ENCODE assay signal across 8 cellular contexts in the genomic region with DNA sequence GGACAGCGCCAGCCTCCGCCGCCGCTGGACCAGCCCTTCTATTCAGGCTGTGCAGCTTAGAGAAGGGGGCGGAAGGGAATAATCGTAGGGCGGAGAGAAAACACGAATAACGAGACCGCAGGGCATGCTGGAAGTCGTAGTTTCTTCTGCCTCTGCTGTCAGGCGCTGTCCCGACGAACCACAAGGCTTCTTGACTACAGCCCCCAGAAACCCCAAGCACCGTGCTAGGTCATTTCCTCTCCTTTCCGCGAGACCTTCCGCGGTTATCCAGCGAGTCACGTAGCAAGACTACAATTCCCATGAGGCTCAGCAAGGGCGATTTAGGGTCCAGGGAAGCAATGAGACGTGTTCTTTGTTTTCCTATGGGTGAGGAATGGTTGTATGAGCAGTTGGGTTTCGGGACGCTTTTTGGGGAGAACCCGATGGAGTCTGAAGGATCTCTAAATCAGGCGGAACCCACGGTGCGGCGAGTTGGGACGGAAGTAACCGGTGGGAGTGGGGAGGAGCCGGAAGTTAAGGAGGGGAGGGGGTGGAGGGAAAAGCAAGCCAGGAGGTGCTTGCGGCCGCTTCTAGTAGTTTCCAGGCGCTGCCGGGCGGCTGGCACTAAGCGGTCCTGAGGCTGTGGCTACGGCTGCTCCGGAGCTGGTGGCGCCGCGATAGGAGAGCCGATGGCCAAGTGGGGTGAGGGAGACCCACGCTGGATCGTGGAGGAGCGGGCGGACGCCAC. TPM values are rescaled to one million over a fixed set of nuclear protein-coding genes. Genes with fewer than 3 reads are reported as not detected.
DNase-seq lines count a peak whose midpoint lies in the region; ATAC-seq and TF ChIP-seq lines count a peak whose summit lies in the region.

A gene (plus strand): TSS at position 572 of the 727 bp plus-strand sequence. CDS start 97 bp downstream, at position 669.
A gene (minus strand): TSS at position 80 of the 727 bp plus-strand sequence. CDS start 3,499 bp downstream, outside the sequence.

- DNase-seq in NCI-H187 treated with DMSO at 0.1 percent for 48 hours (lab: John Stamatoyannopoulos, UW) (peak; percentile 98), anterior cingulate cortex (lab: John Stamatoyannopoulos, UW) (peak; percentile 75 to 100 (median 97)), right cardiac atrium (peak; percentile 95 to 97 (median 95)), pulmonary artery endothelial cell (ENCODE audit: low read depth, low spot score) (peak; percentile 99), uterus (peak; percentile 93 to 98)

- H3K4me1 ChIP-seq in right cardiac atrium (ENCODE audit: control insufficient read depth, insufficient read depth, low read length), result no peaks in the 10 kb centered on the region
- H3K4me1 ChIP-seq in uterus, result no peaks in the 10 kb centered on the region

- H3K36me3 ChIP-seq in uterus, result no peaks in the 10 kb centered on the region

- ATAC-seq in GM18499 (IDR thresholded peaks at IDR 0.05; ENCODE audit: insufficient read depth, unreplicated experiment) (peak; percentile 84), HG02943 (IDR thresholded peaks at IDR 0.05; ENCODE audit: low read depth, unreplicated experiment) (peak; percentile 88), right cardiac atrium (peak; percentile 99)

- H3K4me3 ChIP-seq in right cardiac atrium (ENCODE audit: low read length) (peak within 1 kb of the TSS; percentile 82), uterus (peak within 1 kb of the TSS; percentile 87 to 95)

- TF ChIP-seq POLR2A in uterus (IDR thresholded peaks at IDR 0.05), result peak; percentile 60 to 74

- intact Hi-C loops in T-helper 2 cell treated with Interferon-gamma antibody and Interleukin-4, amounts not matched to agents 100 ng/mL and 5 ng/mL, for 36 hours (cut with micrococcal nuclease), result loop anchor here (1.0 to 5.0 kb wide), 12 partner anchors 80 to 645 kb away; a partner anchor contains a TSS
- intact Hi-C loops in right cardiac atrium (cut with DNase I) (loop anchor here in 2 of 4 donors (5.0 to 10.0 kb wide), 2 partner anchors 87 to 135 kb away; a partner anchor contains a TSS), uterus (cut with DNase I; ENCODE audit: low total_unique reads) (no loop called here)

- H3K9me3 ChIP-seq in right cardiac atrium (ENCODE audit: control insufficient read depth, low read length) (no peaks in the 10 kb centered on the region), uterus (no peaks in the 10 kb centered on the region)

- H3K27ac ChIP-seq in right cardiac atrium (ENCODE audit: low read length), result peak within 1 kb of the TSS; percentile 95
- H3K27ac ChIP-seq in uterus, result peak within 1 kb of the TSS; percentile 92 to 98

- H3K27me3 ChIP-seq in right cardiac atrium (ENCODE audit: control insufficient read depth, insufficient read depth) (no peaks in the 10 kb centered on the region), uterus (no peaks in the 10 kb centered on the region)

- under 1% methylated on average over 50 of the region's 50 CpGs for WGBS in right cardiac atrium

- TF ChIP-seq CTCF in uterus (IDR thresholded peaks at IDR 0.05), result no peak

RNA-seq across cellular contexts. Expression of the first gene that starts in this region (rescaled TPM):
- 217 and 245 TPM in 2 replicates for total RNA-seq in T-helper 2 cell treated with Interferon-gamma antibody and Interleukin-4, amounts not matched to agents 100 ng/mL and 5 ng/mL, for 36 hours
- total RNA-seq in right cardiac atrium, result 100 to 1,000 TPM; 115 to 211 (median 175) TPM
- 188 TPM for polyA plus RNA-seq in right cardiac atrium
- total RNA-seq in pulmonary artery endothelial cell, result 102 and 208 TPM in 2 replicates
- 1,000 to 10,000 TPM in 1 of 4 donors, 100 to 1,000 TPM in 2, 10 to 100 TPM in 1; 91.8 to 1,536 (median 141) TPM for total RNA-seq in uterus

RNA-seq across cellular contexts. Expression of the second gene that starts in this region (rescaled TPM):
- 17.1 and 18.8 TPM in 2 replicates for total RNA-seq in T-helper 2 cell treated with Interferon-gamma antibody and Interleukin-4, amounts not matched to agents 100 ng/mL and 5 ng/mL, for 36 hours
- total RNA-seq in right cardiac atrium (10 to 100 TPM; 10.6 to 14.7 (median 11.9) TPM), pulmonary artery endothelial cell (30.9 and 33.6 TPM in 2 replicates), uterus (10 to 100 TPM in 3 of 4 donors, 1 to 10 TPM in 1; 7.4 to 54.1 (median 23.6) TPM)
- polyA plus RNA-seq in right cardiac atrium, result 8.5 TPM

Comparison
In these comparisons a context has a peak if more than half of its experiments do, and no peak if none do; other contexts are left out.
1. Peak in every context shown above with its lines: DNase-seq, ATAC-seq, H3K4me3 ChIP-seq and H3K27ac ChIP-seq.